ENCODE assay signal across 8 cellular contexts in the genomic region with DNA sequence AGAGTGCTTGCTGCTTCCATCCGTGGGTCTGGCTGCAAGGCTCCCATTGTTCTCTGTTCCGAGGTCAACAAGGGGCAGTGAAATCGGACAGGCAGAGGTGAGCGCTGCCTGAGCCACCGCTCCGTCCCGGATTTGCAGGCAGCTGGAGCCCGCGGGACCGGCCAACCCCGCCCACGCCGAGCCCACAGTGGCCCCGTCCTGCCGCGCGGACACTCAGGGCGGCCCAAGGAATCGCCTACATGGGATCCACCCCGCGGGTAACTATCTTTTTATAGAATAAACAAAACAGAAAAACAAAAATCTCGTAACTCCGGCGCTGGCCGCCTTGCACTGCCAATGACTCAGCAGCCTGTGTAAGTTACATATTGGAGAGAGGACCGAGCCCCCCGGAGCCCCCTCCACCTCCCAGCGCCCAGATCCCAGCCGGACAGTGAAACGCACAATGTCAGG. TPM values are rescaled to one million over a fixed set of nuclear protein-coding genes. Genes with fewer than 3 reads are reported as not detected.
A peak's percentile ranks its signal among the peaks of the same experiment; 100 is the strongest.
DNase-seq lines count a peak whose midpoint lies in the region; ATAC-seq and TF ChIP-seq lines count a peak whose summit lies in the region.

No MANE protein-coding gene starts in this region.

- DNase-seq in RWPE2 (ENCODE audit: low spot score) (no peak), esophagus squamous epithelium (lab: John Stamatoyannopoulos, UW) (no peak), NCI-H146 treated with DMSO at 0.1 percent for 48 hours (lab: John Stamatoyannopoulos, UW; ENCODE audit: unreplicated experiment) (no peak), COR-L47 (lab: John Stamatoyannopoulos, UW) (no peak)

- TF ChIP-seq CTCF in C4-2B (conservative IDR thresholded peaks at IDR 0.05) (no peak), RWPE2 (IDR thresholded peaks at IDR 0.05; ENCODE audit: poor library complexity, severe bottlenecking) (no peak), esophagus squamous epithelium (IDR thresholded peaks at IDR 0.05) (no peak), neural cell (IDR thresholded peaks at IDR 0.05; ENCODE audit: poor library complexity, severe bottlenecking) (no peak)

- H3K9me2 ChIP-seq in neural cell (ENCODE audit: insufficient read depth, low read length), result no peaks in the 10 kb centered on the region

- no peak for TF ChIP-seq RAD21 in neural cell (conservative IDR thresholded peaks at IDR 0.05)

- no peak overlapping the region for H3K4me2 ChIP-seq in neural cell (ENCODE audit: low read length)

- TF ChIP-seq EP300 in neural cell (conservative IDR thresholded peaks at IDR 0.05; ENCODE audit: poor library complexity, severe bottlenecking), result no peak

- intact Hi-C loops in esophagus squamous epithelium (cut with DNase I), result no loop called here

- H3K9me3 ChIP-seq in RWPE2 (ENCODE audit: severe bottlenecking) (no peaks in the 10 kb centered on the region), esophagus squamous epithelium (no peaks in the 10 kb centered on the region), neural cell (ENCODE audit: low read length) (no peaks in the 10 kb centered on the region)

- H3K36me3 ChIP-seq in RWPE2 (ENCODE audit: low read depth) (peaks cover 41% of the 10 kb centered on the region), esophagus squamous epithelium (peaks cover 0 to 5% (median 0%) of the 10 kb centered on the region in 3 donors), neural cell (ENCODE audit: insufficient read depth, low read length) (no peaks in the 10 kb centered on the region)

- H3K9ac ChIP-seq in neural cell (ENCODE audit: low read length), result no peak overlapping the region

- ATAC-seq in RWPE2 (ENCODE audit: low read depth), result peak; percentile 13; the same call in 1 of the 3 replicates
- ATAC-seq in GM21390 (IDR thresholded peaks at IDR 0.05; ENCODE audit: unreplicated experiment), result no peak
- ATAC-seq in activated CD4-positive, CD25-positive, alpha-beta regulatory T cell treated with anti-CD3 and anti-CD28 coated beads, Interleukin-2, amount 50 U/mL, for 24 hours, result no peak

- peaks cover 42% of the 10 kb centered on the region for H3K79me2 ChIP-seq in neural cell (replicated peaks; ENCODE audit: insufficient read depth, low read length)

- WGBS in esophagus squamous epithelium, 2 donors, result 11 to 36% methylated on average over 10 to 25 of the region's 30 CpGs

- peaks cover 5% of the 10 kb centered on the region for H4K20me1 ChIP-seq in neural cell (ENCODE audit: insufficient read depth)

- H3K4me1 ChIP-seq in RWPE2 (ENCODE audit: insufficient read depth, poor library complexity, severe bottlenecking), result no peaks in the 10 kb centered on the region
- H3K4me1 ChIP-seq in esophagus squamous epithelium, result peaks cover 4 to 52% (median 5%) of the 10 kb centered on the region in 3 donors

- no peak overlapping the region for H2AFZ ChIP-seq in neural cell (ENCODE audit: low read depth, low read length)

- no peak for TF ChIP-seq POLR2A in esophagus squamous epithelium (IDR thresholded peaks at IDR 0.05)

- H3K27me3 ChIP-seq in RWPE2 (ENCODE audit: insufficient read depth, poor library complexity, severe bottlenecking) (no peaks in the 10 kb centered on the region), esophagus squamous epithelium (peaks cover 0 to 33% (median 0%) of the 10 kb centered on the region in 4 donors), neural cell (ENCODE audit: insufficient read depth, low read depth, low read length) (no peaks in the 10 kb centered on the region)

- peak overlapping the region; percentile 53 for H3K27ac ChIP-seq in C4-2B
- H3K27ac ChIP-seq in RWPE2 (ENCODE audit: poor library complexity, severe bottlenecking), result peak overlapping the region; percentile 51
- peak overlapping the region in 2 of 4 donors; percentile 5 to 29 for H3K27ac ChIP-seq in esophagus squamous epithelium
- no peak overlapping the region for H3K27ac ChIP-seq in neural cell (ENCODE audit: low read length)

- H3F3A ChIP-seq in neural cell (ENCODE audit: insufficient read depth, low read length, poor library complexity, severe bottlenecking), result peaks cover 3% of the 10 kb centered on the region

- peak overlapping the region; percentile 62 for H3K4me3 ChIP-seq in RWPE2 (ENCODE audit: severe bottlenecking)
- H3K4me3 ChIP-seq in esophagus squamous epithelium, result peak overlapping the region; percentile 2 to 77 (median 73)
- H3K4me3 ChIP-seq in neural cell (ENCODE audit: low read length), result peak overlapping the region; percentile 31

TF ChIP-seq in neural cell, 6 proteins besides CTCF, POLR2A, EP300 and RAD21:
- TF ChIP-seq, protein P1, sequence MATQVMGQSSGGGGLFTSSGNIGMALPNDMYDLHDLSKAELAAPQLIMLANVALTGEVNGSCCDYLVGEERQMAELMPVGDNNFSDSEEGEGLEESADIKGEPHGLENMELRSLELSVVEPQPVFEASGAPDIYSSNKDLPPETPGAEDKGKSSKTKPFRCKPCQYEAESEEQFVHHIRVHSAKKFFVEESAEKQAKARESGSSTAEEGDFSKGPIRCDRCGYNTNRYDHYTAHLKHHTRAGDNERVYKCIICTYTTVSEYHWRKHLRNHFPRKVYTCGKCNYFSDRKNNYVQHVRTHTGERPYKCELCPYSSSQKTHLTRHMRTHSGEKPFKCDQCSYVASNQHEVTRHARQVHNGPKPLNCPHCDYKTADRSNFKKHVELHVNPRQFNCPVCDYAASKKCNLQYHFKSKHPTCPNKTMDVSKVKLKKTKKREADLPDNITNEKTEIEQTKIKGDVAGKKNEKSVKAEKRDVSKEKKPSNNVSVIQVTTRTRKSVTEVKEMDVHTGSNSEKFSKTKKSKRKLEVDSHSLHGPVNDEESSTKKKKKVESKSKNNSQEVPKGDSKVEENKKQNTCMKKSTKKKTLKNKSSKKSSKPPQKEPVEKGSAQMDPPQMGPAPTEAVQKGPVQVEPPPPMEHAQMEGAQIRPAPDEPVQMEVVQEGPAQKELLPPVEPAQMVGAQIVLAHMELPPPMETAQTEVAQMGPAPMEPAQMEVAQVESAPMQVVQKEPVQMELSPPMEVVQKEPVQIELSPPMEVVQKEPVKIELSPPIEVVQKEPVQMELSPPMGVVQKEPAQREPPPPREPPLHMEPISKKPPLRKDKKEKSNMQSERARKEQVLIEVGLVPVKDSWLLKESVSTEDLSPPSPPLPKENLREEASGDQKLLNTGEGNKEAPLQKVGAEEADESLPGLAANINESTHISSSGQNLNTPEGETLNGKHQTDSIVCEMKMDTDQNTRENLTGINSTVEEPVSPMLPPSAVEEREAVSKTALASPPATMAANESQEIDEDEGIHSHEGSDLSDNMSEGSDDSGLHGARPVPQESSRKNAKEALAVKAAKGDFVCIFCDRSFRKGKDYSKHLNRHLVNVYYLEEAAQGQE (IDR thresholded peaks at IDR 0.05; ENCODE audit: borderline replicate concordance), result no peak
- TF ChIP-seq SMC3 (conservative IDR thresholded peaks at IDR 0.05; ENCODE audit: poor library complexity), result no peak
- TF ChIP-seq EZH2 (IDR thresholded peaks at IDR 0.05; ENCODE audit: borderline replicate concordance, insufficient read depth, low read length, poor library complexity, severe bottlenecking), result no peak
- no peak for TF ChIP-seq TAF1 (IDR thresholded peaks at IDR 0.05; ENCODE audit: low read depth)
- TF ChIP-seq MXI1 (conservative IDR thresholded peaks at IDR 0.05; ENCODE audit: poor library complexity, severe bottlenecking), result no peak
- no peak for TF ChIP-seq POLR2AphosphoS5 (IDR thresholded peaks at IDR 0.05)

RNA-seq across cellular contexts. Expression of a gene that starts 1.9 kb away (rescaled TPM):
- 10 to 100 TPM; 35.2 to 83.8 (median 73.9) TPM for total RNA-seq in esophagus squamous epithelium
- 77.1 and 95.9 TPM in 2 replicates for polyA plus RNA-seq in neural cell
- polyA minus RNA-seq in neural cell, result 32.4 and 35.1 TPM in 2 replicates
